1 cellular context compared by ENCODE assay signal in the genomic region with DNA sequence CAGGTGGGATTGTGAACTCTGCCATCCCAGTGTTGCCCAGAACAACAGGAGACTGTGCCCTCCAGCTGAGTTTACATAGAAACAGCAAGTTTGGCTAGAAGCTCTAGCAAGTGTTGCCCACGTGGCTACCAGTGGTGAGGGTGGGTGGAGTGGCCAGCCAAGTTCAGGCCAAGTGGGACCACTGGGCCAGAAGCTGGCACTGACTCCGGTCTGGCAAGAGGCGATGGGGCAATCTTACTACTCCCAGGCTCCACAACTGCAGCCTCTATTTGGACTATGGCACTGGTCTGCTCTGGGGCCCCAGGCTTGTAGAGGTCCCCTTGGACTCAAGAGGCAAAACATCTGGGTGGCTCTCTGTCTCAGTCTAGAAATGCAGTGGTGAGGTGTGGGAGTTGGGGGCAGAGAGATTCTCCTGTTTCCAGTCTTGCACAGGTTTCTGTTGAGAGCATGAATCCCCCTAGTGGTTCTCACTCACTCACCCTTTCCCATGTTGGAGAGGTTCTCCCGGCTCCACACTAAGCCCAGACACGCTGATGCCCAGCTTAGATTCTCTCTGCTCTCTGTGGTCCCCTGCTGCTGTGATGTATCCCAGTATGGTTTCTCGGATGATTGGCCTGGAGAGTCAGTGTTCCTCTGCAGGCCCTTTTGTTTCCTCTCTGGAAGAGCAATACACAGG.
TF ChIP-seq lines count a peak whose summit lies in the region.

No MANE protein-coding gene starts in this region.

TF ChIP-seq in WTC11, 78 proteins besides CTCF, POLR2A, EP300 and RAD21 (continued from another document):
- TF ChIP-seq, protein P1, sequence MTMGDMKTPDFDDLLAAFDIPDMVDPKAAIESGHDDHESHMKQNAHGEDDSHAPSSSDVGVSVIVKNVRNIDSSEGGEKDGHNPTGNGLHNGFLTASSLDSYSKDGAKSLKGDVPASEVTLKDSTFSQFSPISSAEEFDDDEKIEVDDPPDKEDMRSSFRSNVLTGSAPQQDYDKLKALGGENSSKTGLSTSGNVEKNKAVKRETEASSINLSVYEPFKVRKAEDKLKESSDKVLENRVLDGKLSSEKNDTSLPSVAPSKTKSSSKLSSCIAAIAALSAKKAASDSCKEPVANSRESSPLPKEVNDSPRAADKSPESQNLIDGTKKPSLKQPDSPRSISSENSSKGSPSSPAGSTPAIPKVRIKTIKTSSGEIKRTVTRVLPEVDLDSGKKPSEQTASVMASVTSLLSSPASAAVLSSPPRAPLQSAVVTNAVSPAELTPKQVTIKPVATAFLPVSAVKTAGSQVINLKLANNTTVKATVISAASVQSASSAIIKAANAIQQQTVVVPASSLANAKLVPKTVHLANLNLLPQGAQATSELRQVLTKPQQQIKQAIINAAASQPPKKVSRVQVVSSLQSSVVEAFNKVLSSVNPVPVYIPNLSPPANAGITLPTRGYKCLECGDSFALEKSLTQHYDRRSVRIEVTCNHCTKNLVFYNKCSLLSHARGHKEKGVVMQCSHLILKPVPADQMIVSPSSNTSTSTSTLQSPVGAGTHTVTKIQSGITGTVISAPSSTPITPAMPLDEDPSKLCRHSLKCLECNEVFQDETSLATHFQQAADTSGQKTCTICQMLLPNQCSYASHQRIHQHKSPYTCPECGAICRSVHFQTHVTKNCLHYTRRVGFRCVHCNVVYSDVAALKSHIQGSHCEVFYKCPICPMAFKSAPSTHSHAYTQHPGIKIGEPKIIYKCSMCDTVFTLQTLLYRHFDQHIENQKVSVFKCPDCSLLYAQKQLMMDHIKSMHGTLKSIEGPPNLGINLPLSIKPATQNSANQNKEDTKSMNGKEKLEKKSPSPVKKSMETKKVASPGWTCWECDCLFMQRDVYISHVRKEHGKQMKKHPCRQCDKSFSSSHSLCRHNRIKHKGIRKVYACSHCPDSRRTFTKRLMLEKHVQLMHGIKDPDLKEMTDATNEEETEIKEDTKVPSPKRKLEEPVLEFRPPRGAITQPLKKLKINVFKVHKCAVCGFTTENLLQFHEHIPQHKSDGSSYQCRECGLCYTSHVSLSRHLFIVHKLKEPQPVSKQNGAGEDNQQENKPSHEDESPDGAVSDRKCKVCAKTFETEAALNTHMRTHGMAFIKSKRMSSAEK (CRISPR knock-in tag; IDR thresholded peaks at IDR 0.05; ENCODE audit: borderline replicate concordance), result no peak
- no peak for TF ChIP-seq ATF1 (CRISPR knock-in tag; IDR thresholded peaks at IDR 0.05)
- TF ChIP-seq, protein P2, sequence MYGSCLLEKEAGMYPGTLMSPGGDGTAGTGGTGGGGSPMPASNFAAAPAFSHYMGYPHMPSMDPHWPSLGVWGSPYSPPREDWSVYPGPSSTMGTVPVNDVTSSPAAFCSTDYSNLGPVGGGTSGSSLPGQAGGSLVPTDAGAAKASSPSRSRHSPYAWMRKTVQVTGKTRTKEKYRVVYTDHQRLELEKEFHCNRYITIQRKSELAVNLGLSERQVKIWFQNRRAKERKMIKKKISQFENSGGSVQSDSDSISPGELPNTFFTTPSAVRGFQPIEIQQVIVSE (CRISPR knock-in tag; IDR thresholded peaks at IDR 0.05; ENCODE audit: borderline replicate concordance), result no peak
- TF ChIP-seq, protein P3, sequence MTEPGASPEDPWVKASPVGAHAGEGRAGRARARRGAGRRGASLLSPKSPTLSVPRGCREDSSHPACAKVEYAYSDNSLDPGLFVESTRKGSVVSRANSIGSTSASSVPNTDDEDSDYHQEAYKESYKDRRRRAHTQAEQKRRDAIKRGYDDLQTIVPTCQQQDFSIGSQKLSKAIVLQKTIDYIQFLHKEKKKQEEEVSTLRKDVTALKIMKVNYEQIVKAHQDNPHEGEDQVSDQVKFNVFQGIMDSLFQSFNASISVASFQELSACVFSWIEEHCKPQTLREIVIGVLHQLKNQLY (CRISPR knock-in tag; IDR thresholded peaks at IDR 0.05), result no peak
TF ChIP-seq in WTC11: peak in this region for 0.
